Comparison of ENCODE assay signal across 1 cellular context in the genomic region with DNA sequence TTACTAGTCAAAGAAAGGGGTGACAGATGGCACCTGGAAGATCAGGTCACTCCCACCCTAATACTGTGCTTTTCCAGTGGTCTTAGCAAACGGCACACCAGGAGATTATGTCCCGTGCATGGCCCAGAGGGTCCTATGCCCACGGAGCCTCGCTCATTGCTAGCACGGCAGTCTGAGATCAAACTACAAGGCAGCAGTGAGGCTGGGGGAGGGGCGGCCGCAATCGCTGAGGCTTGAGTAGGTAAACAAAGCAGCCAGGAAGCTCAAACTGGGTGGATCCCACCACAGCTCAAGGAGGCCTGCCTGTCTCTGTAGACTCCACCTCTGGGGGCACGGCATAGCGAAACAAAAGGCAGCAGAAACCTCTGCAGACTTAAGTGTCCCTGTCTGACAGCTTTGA. TPM values are rescaled to one million over a fixed set of nuclear protein-coding genes. Genes with fewer than 3 reads are reported as not detected.
"Had no signal": no experiment of that assay in that cellular context is flagged by ENCODE, and none has a peak within 500 bp of the region (broad histone marks: within the 10 kb centered on the region; RNA-seq: fewer than 3 reads in every experiment).

No MANE protein-coding gene starts in this region.

RNA-seq across cellular contexts. Expression of a gene that starts 11.3 kb away (rescaled TPM):
- total RNA-seq: lower lobe of right lung had no signal
